Comparison of ENCODE assay signal across 20 cellular contexts in genomic region chr12:106783515-106783914, GRCh38. TPM values are rescaled to one million over a fixed set of nuclear protein-coding genes. Genes with fewer than 3 reads are reported as not detected.
DNase-seq lines count a peak whose midpoint lies in the region; ATAC-seq and TF ChIP-seq lines count a peak whose summit lies in the region.
"Had no signal": no experiment of that assay in that cellular context is flagged by ENCODE, and none has a peak within 500 bp of the region (broad histone marks: within the 10 kb centered on the region; RNA-seq: fewer than 3 reads in every experiment).

No MANE protein-coding gene starts in this region.

- no peak overlapping the region for H4K91ac ChIP-seq in H9 (ENCODE audit: insufficient read length, low read depth, low read length)

- no peaks in the 10 kb centered on the region for H3K27me3 ChIP-seq in H9 (ENCODE audit: insufficient read depth, low read length)
- H3K27me3 ChIP-seq in left ventricle myocardium inferior (ENCODE audit: low read depth) = no peaks in the 10 kb centered on the region

- TF ChIP-seq CTCF in H9 (conservative IDR thresholded peaks at IDR 0.05) = no peak
- TF ChIP-seq CTCF in fibroblast of the aortic adventitia (IDR thresholded peaks at IDR 0.05; ENCODE audit: insufficient read depth, low read length) = no peak
- no peak for TF ChIP-seq CTCF in foreskin fibroblast (IDR thresholded peaks at IDR 0.05; ENCODE audit: low read depth, low read length)
- no peak for TF ChIP-seq CTCF in left ventricle myocardium inferior (IDR thresholded peaks at IDR 0.05; ENCODE audit: borderline replicate concordance)

- no peak overlapping the region for H2BK15ac ChIP-seq in H9 (ENCODE audit: low read depth, low read length)

- no peaks in the 10 kb centered on the region for H3K27me3 Mint-ChIP-seq in H9 (ENCODE audit: low read depth)
- no peaks in the 10 kb centered on the region for H3K27me3 Mint-ChIP-seq in T-helper 17 cell
- no peaks in the 10 kb centered on the region for H3K27me3 Mint-ChIP-seq in activated T-cell treated with anti-CD3 and anti-CD28 coated beads, Interleukin-2, amount 50 U/mL, for 72 hours (ENCODE audit: low read depth)

- H3K56ac ChIP-seq in H9 (ENCODE audit: insufficient read length, low read depth, low read length) = no peak overlapping the region

- H4K8ac ChIP-seq in H9 (replicated peaks; ENCODE audit: insufficient read length, low read depth, low read length) = no peak overlapping the region

- H3K9me3 Mint-ChIP-seq in H9 = peaks cover 3 to 4% of the 10 kb centered on the region in 2 experiments; a peak in 2 of 5 replicates
- no peaks in the 10 kb centered on the region for H3K9me3 Mint-ChIP-seq in activated T-cell treated with anti-CD3 and anti-CD28 coated beads, Interleukin-2, amount 50 U/mL, for 72 hours

- H3K36me3 Mint-ChIP-seq in H9 (ENCODE audit: insufficient read depth in 1 of 3, low read depth in 3 of 3) = peaks cover 30 to 36% (median 36%) of the 10 kb centered on the region in 3 experiments
- peaks cover 12% of the 10 kb centered on the region for H3K36me3 Mint-ChIP-seq in T-helper 17 cell (ENCODE audit: low read depth)
- peaks cover 4 to 5% of the 10 kb centered on the region in 2 donors for H3K36me3 Mint-ChIP-seq in activated T-cell treated with anti-CD3 and anti-CD28 coated beads, Interleukin-2, amount 50 U/mL, for 72 hours (ENCODE audit: insufficient read depth in 2 of 2)

- ATAC-seq in T-helper 17 cell = no peak
- no peak for ATAC-seq in activated T-cell treated with anti-CD3 and anti-CD28 coated beads, Interleukin-2, amount 50 U/mL, for 72 hours (replicated peaks in 1 of 2)
- ATAC-seq: SK-N-SH treated with all-trans-retinoic acid at 6 μM for 48 hours had no signal

- peaks cover 6% of the 10 kb centered on the region for H3K79me1 ChIP-seq in H9 (ENCODE audit: insufficient read depth, low read depth, low read length, poor library complexity, severe bottlenecking)

- H3K4me1 Mint-ChIP-seq in H9 (peaks cover 38 to 41% of the 10 kb centered on the region in 2 experiments), T-helper 17 cell (peaks cover 25% of the 10 kb centered on the region)
- peaks cover 6% of the 10 kb centered on the region for H3K4me1 Mint-ChIP-seq in activated T-cell treated with anti-CD3 and anti-CD28 coated beads, Interleukin-2, amount 50 U/mL, for 72 hours (ENCODE audit: low read depth)
- H3K4me1 Mint-ChIP-seq: CD14-positive monocyte had no signal

- H3K4ac ChIP-seq in H9 (ENCODE audit: low read depth, low read length) = no peak overlapping the region

- no peak overlapping the region for H3K14ac ChIP-seq in H9 (ENCODE audit: insufficient read depth, low read length)

- H3K9me3 ChIP-seq in H9 (ENCODE audit: control insufficient read depth, low read depth, low read length) (no peaks in the 10 kb centered on the region), T-helper 17 cell (ENCODE audit: control insufficient read depth, low read length, poor library complexity, severe bottlenecking) (no peaks in the 10 kb centered on the region), left ventricle myocardium inferior (replicated peaks) (no peaks in the 10 kb centered on the region)

- WGBS in H9 (ENCODE audit: extremely low coverage, insufficient read length, low lambda C conversion rate) = no CpG with 5 or more reads among the region's 5 CpGs

- H3K4me3 Mint-ChIP-seq in H9 (no peak overlapping the region), T-helper 17 cell (no peak overlapping the region)
- no peak overlapping the region for H3K4me3 Mint-ChIP-seq in activated T-cell treated with anti-CD3 and anti-CD28 coated beads, Interleukin-2, amount 50 U/mL, for 72 hours
- H3K4me3 Mint-ChIP-seq: CD14-positive monocyte had no signal

- H3K4me2 ChIP-seq in H9 (ENCODE audit: insufficient read depth, insufficient read length, low read length) = no peak overlapping the region

- H2AK5ac ChIP-seq in H9 (ENCODE audit: insufficient read length, low read length) = no peak overlapping the region

- no peak overlapping the region for H2BK20ac ChIP-seq in H9 (ENCODE audit: low read depth, low read length, poor library complexity, severe bottlenecking)

- no peak overlapping the region for H4K5ac ChIP-seq in H9 (ENCODE audit: insufficient read length, low read depth, low read length)

- no peak overlapping the region for H3K27ac ChIP-seq in H9 (ENCODE audit: insufficient read length, low read depth, low read length)
- no peak overlapping the region for H3K27ac ChIP-seq in left ventricle myocardium inferior (replicated peaks)
- H3K27ac ChIP-seq: RWPE1 had no signal

- H3T11ph ChIP-seq in H9 (ENCODE audit: low read length) = no peak overlapping the region

- no peaks in the 10 kb centered on the region for H3K23me2 ChIP-seq in H9 (ENCODE audit: insufficient read length, low read depth, low read length, poor library complexity, severe bottlenecking)

- H3K4me1 ChIP-seq in H9 (ENCODE audit: insufficient read depth, low read length) (peaks cover 6% of the 10 kb centered on the region; the same call in 1 of the 2 replicates), left ventricle myocardium inferior (peaks cover 45% of the 10 kb centered on the region)

- H3K9ac ChIP-seq in H9 (ENCODE audit: extremely low read depth, insufficient read length, low read length) = no peak overlapping the region

- H3K4me3 ChIP-seq in fibroblast of the aortic adventitia (ENCODE audit: low read depth, low read length) (peak overlapping the region; percentile 29), foreskin fibroblast (ENCODE audit: low read depth in 1 of 2, low read length in 2 of 2) (peak overlapping the region in 1 of 2 donors; percentile 21), left ventricle myocardium inferior (no peak overlapping the region)

- intact Hi-C loops in left ventricle myocardium inferior (cut with micrococcal nuclease) = no loop called here

- H3K23ac ChIP-seq in H9 (ENCODE audit: insufficient read length, low read depth, low read length) = no peak overlapping the region

- no peak overlapping the region for H2AFZ ChIP-seq in H9 (ENCODE audit: low read length)

- H4K20me1 ChIP-seq in H9 (ENCODE audit: control insufficient read depth, insufficient read depth, insufficient read length) = no peaks in the 10 kb centered on the region

- H2BK5ac ChIP-seq in H9 (ENCODE audit: insufficient read length, low read length) = no peak overlapping the region

- no peak overlapping the region for H3K18ac ChIP-seq in H9 (ENCODE audit: insufficient read length, low read depth, low read length)

- H3K27ac Mint-ChIP-seq in H9 (peak overlapping the region in 2 of 3 experiments; percentile 41 to 65; a peak in 2 of 7 replicates), T-helper 17 cell (peak overlapping the region; percentile 19)
- no peak overlapping the region for H3K27ac Mint-ChIP-seq in activated T-cell treated with anti-CD3 and anti-CD28 coated beads, Interleukin-2, amount 50 U/mL, for 72 hours
- H3K27ac Mint-ChIP-seq: CD14-positive monocyte had no signal

- no peak overlapping the region for H2BK120ac ChIP-seq in H9 (ENCODE audit: low read depth, low read length, poor library complexity, severe bottlenecking)

- H3K36me3 ChIP-seq in left ventricle myocardium inferior = peaks cover 19% of the 10 kb centered on the region

- DNase-seq in H9 (no peak), T-helper 17 cell (no peak), fibroblast of the aortic adventitia (ENCODE audit: low read depth) (no peak), foreskin fibroblast (no peak), NCI-H2107 (lab: John Stamatoyannopoulos, UW) (no peak), left ventricle myocardium inferior (no peak)
- DNase-seq in activated T-cell treated with anti-CD3 and anti-CD28 coated beads, Interleukin-2, amount 50 U/mL, for 72 hours = no peak
- DNase-seq: DMS53; GDM1; Karpas-422; NCI-H1417; NCI-H1694 treated with DMSO at 0.1 percent for 48 hours; NCI-H2227 treated with DMSO at 0.1 percent for 48 hours; NCI-H510A; NCI-H748 treated with DMSO at 0.1 percent for 48 hours; NK-92 treated with Interleukin-12 subunit alpha and Interleukin-12 subunit beta, amount 100 ng/mL, for 24 hours; SHP77 treated with DMSO at 0.1 percent for 48 hours had no signal

- H2BK12ac ChIP-seq in H9 (ENCODE audit: insufficient read length, low read depth, low read length) = no peak overlapping the region

- peaks cover 6% of the 10 kb centered on the region; the same call in 1 of the 2 replicates for H3K79me2 ChIP-seq in H9 (ENCODE audit: insufficient read depth, low read length)

RNA-seq across cellular contexts. Expression of gene RIC8B, which starts 9.0 kb away (rescaled TPM):
- total RNA-seq in H9 (2021) (23.8 and 29.0 TPM in 2 replicates), T-helper 17 cell (10 to 100 TPM; 12.8 to 19.9 TPM), fibroblast of the aortic adventitia (ENCODE audit: low replicate concordance) (5.5 and 15.0 TPM in 2 replicates), left ventricle myocardium inferior (25.2 TPM)
- total RNA-seq in activated T-cell treated with anti-CD3 and anti-CD28 coated beads, Interleukin-2, amount 50 U/mL, for 72 hours = 10 to 100 TPM; 11.8 to 15.2 TPM
